Comparison of ENCODE assay signal across 12 cellular contexts in the genomic region with DNA sequence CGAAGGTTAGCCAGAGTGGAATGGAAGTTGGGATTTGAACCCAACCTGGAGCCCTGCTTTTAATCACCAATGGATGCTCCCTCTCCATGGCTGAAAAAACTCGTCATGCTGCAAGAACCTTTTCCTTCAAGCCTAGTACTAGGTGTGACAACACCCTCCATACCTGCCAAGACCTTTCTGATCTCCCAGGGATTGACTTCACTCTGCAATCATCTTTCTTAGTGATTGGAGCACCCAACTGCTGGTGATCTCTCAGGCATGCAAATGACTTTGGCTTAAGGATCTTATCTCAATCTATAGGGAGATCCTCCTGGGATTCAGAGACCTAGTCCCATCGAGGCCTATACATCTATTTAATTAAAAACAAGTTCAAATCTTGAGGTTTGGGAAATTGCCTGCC. TPM values are rescaled to one million over a fixed set of nuclear protein-coding genes. Genes with fewer than 3 reads are reported as not detected.
DNase-seq lines count a peak whose midpoint lies in the region; ATAC-seq and TF ChIP-seq lines count a peak whose summit lies in the region.
"Had no signal": no experiment of that assay in that cellular context is flagged by ENCODE, and none has a peak within 500 bp of the region (broad histone marks: within the 10 kb centered on the region; RNA-seq: fewer than 3 reads in every experiment).

No MANE protein-coding gene starts in this region.

- DNase-seq in DMS53 (lab: John Stamatoyannopoulos, UW) (peak; percentile 48), DMS53 treated with DMSO at 0.1 percent for 48 hours (lab: John Stamatoyannopoulos, UW; ENCODE audit: unreplicated experiment) (no peak), colonic mucosa (no peak), gastrocnemius medialis (no peak), DMS153 (lab: John Stamatoyannopoulos, UW) (no peak)
- no peak for DNase-seq in effector memory CD8-positive, alpha-beta T cell
- no peak for DNase-seq in CD8-positive, alpha-beta memory T cell
- DNase-seq: activated gamma-delta T cell treated with Interleukin-2 at 50 U/mL for 16 hours, NCI-H2081 treated with DMSO at 0.1 percent for 48 hours, testis had no signal

- no peaks in the 10 kb centered on the region for H3K36me3 ChIP-seq in OCI-LY3 (replicated peaks; ENCODE audit: low read depth, low read length)
- no peaks in the 10 kb centered on the region for H3K36me3 ChIP-seq in colonic mucosa
- no peaks in the 10 kb centered on the region for H3K36me3 ChIP-seq in gastrocnemius medialis
- H3K36me3 ChIP-seq in CD8-positive, alpha-beta memory T cell (ENCODE audit: insufficient read depth, low read length) = no peaks in the 10 kb centered on the region

- no peaks in the 10 kb centered on the region for H3K9me3 ChIP-seq in OCI-LY3 (ENCODE audit: insufficient read depth, low read length)
- no peaks in the 10 kb centered on the region for H3K9me3 ChIP-seq in colonic mucosa
- H3K9me3 ChIP-seq in gastrocnemius medialis = no peaks in the 10 kb centered on the region
- H3K9me3 ChIP-seq in CD8-positive, alpha-beta memory T cell (ENCODE audit: low read length) = no peaks in the 10 kb centered on the region
- H3K9me3 ChIP-seq: testis had no signal

- no peaks in the 10 kb centered on the region for H3K36me3 Mint-ChIP-seq in effector memory CD8-positive, alpha-beta T cell (ENCODE audit: insufficient read depth)
- H3K36me3 Mint-ChIP-seq in CD8-positive, alpha-beta memory T cell = no peaks in the 10 kb centered on the region

- peak overlapping the region; percentile 64 for H3K4me3 ChIP-seq in OCI-LY3 (ENCODE audit: low read length)
- no peak overlapping the region for H3K4me3 ChIP-seq in colonic mucosa
- peak overlapping the region in 1 of 4 donors; percentile 28 for H3K4me3 ChIP-seq in gastrocnemius medialis
- no peak overlapping the region for H3K4me3 ChIP-seq in CD8-positive, alpha-beta memory T cell (ENCODE audit: low read length)

- peaks cover 15 to 43% of the 10 kb centered on the region in 2 donors for H3K27me3 Mint-ChIP-seq in effector memory CD8-positive, alpha-beta T cell
- H3K27me3 Mint-ChIP-seq in CD8-positive, alpha-beta memory T cell = peaks cover 0 to 9% of the 10 kb centered on the region in 2 donors

- no peak overlapping the region for H3K27ac Mint-ChIP-seq in effector memory CD8-positive, alpha-beta T cell
- no peak overlapping the region for H3K27ac Mint-ChIP-seq in CD8-positive, alpha-beta memory T cell

- no peak for TF ChIP-seq POLR2A in gastrocnemius medialis (IDR thresholded peaks at IDR 0.05)

- in situ Hi-C loops in gastrocnemius medialis (cut with MboI; ENCODE audit: low sequenced_read_pairs in 4 of 4) = no loop called here

- peaks cover 4 to 12% of the 10 kb centered on the region in 2 donors for H3K4me1 Mint-ChIP-seq in effector memory CD8-positive, alpha-beta T cell (ENCODE audit: low read depth in 2 of 2)
- H3K4me1 Mint-ChIP-seq in CD8-positive, alpha-beta memory T cell = peaks cover 13 to 33% (median 28%) of the 10 kb centered on the region in 3 donors

- H2AFZ ChIP-seq in OCI-LY3 (ENCODE audit: low read depth, low read length) = no peak overlapping the region

- no peak overlapping the region for H3K4me3 Mint-ChIP-seq in effector memory CD8-positive, alpha-beta T cell
- H3K4me3 Mint-ChIP-seq in CD8-positive, alpha-beta memory T cell = peak overlapping the region in 1 of 7 donors; percentile 9

- no peaks in the 10 kb centered on the region for H3K9me3 Mint-ChIP-seq in effector memory CD8-positive, alpha-beta T cell
- H3K9me3 Mint-ChIP-seq in CD8-positive, alpha-beta memory T cell = no peaks in the 10 kb centered on the region

- H3K9ac ChIP-seq in OCI-LY3 (ENCODE audit: low read length) (peak overlapping the region; percentile 21; the same call in 1 of the 2 replicates), colonic mucosa (ENCODE audit: low read depth in 2 of 2, low read length in 2 of 2) (no peak overlapping the region)

- ATAC-seq in gastrocnemius medialis = no peak
- ATAC-seq in effector memory CD8-positive, alpha-beta T cell (replicated peaks) = no peak

- H4K20me1 ChIP-seq in OCI-LY3 (ENCODE audit: insufficient read depth, low read length) = no peaks in the 10 kb centered on the region

- intact Hi-C loops in colonic mucosa (cut with DNase I) (no loop called here), gastrocnemius medialis (cut with DNase I; ENCODE audit: low total_unique reads) (no loop called here)

- H3K4me1 ChIP-seq in OCI-LY3 (ENCODE audit: low read length) (peaks cover 33% of the 10 kb centered on the region), colonic mucosa (peaks cover 11% of the 10 kb centered on the region), gastrocnemius medialis (peaks cover 87 to 90% of the 10 kb centered on the region in 2 donors)
- no peaks in the 10 kb centered on the region for H3K4me1 ChIP-seq in CD8-positive, alpha-beta memory T cell (ENCODE audit: insufficient read depth, low read length)

- no peaks in the 10 kb centered on the region for H3K79me2 ChIP-seq in OCI-LY3 (ENCODE audit: low read length)

- POLR2A ChIA-PET in CD8-positive, alpha-beta memory T cell (lab: Charles Lee) = no interaction called here

- peak overlapping the region; percentile 89 for H3K4me2 ChIP-seq in OCI-LY3 (ENCODE audit: low read length)

- H3K27ac ChIP-seq in OCI-LY3 (ENCODE audit: low read length) = peak overlapping the region; percentile 6; the same call in 1 of the 2 replicates
- peak overlapping the region; percentile 5 for H3K27ac ChIP-seq in colonic mucosa
- H3K27ac ChIP-seq in gastrocnemius medialis = peak overlapping the region; percentile 83 to 93 (median 87)
- H3K27ac ChIP-seq in CD8-positive, alpha-beta memory T cell (ENCODE audit: low read depth, low read length) = no peak overlapping the region
- H3K27ac ChIP-seq: 22Rv1, testis had no signal

- CTCF ChIA-PET in CD8-positive, alpha-beta memory T cell (lab: Charles Lee) = no interaction called here

- H3K27me3 ChIP-seq in OCI-LY3 (ENCODE audit: low read depth, low read length) (peaks cover 29% of the 10 kb centered on the region), colonic mucosa (no peaks in the 10 kb centered on the region), gastrocnemius medialis (no peaks in the 10 kb centered on the region)
- no peaks in the 10 kb centered on the region for H3K27me3 ChIP-seq in CD8-positive, alpha-beta memory T cell (ENCODE audit: insufficient read depth, low read length, poor library complexity, severe bottlenecking)
- H3K27me3 ChIP-seq: testis had no signal

- TF ChIP-seq CTCF in OCI-LY3 (IDR thresholded peaks at IDR 0.05; ENCODE audit: low read depth, low read length) (no peak), colonic mucosa (IDR thresholded peaks at IDR 0.05) (no peak), gastrocnemius medialis (IDR thresholded peaks at IDR 0.05 in 4 of 5, conservative IDR thresholded peaks at IDR 0.05 in 1 of 5) (no peak)

RNA-seq across cellular contexts. Expression of gene ITGB6, which starts 23.5 kb away (rescaled TPM):
- total RNA-seq in colonic mucosa (10 to 100 TPM; 13.2 to 24.6 TPM), gastrocnemius medialis (1 to 10 TPM in 2 of 4 donors, under 1 TPM in 2; 0.81 to 2.8 (median 1.0) TPM)
- not detected for total RNA-seq in CD8-positive, alpha-beta memory T cell
- not detected for polyA plus RNA-seq in CD8-positive, alpha-beta memory T cell
